8 cellular contexts compared by ENCODE assay signal in genomic region chr2:9336534-9337354, GRCh38.
DNase-seq lines count a peak whose midpoint lies in the region; ATAC-seq, FAIRE-seq and TF ChIP-seq lines count a peak whose summit lies in the region.

No MANE protein-coding gene starts in this region.

- ATAC-seq in body of pancreas (no peak), lung (ENCODE audit: insufficient read depth, low FRiP score) (no peak), GM21515 (IDR thresholded peaks at IDR 0.05; ENCODE audit: unreplicated experiment) (no peak), GM18868 (IDR thresholded peaks at IDR 0.05; ENCODE audit: unreplicated experiment) (no peak)

- H3K36me3 Mint-ChIP-seq in CD8-positive, alpha-beta memory T cell = no peaks in the 10 kb centered on the region

- H3K9me3 ChIP-seq in body of pancreas (no peaks in the 10 kb centered on the region), lung (ENCODE audit: control insufficient read depth in 2 of 2, insufficient read depth in 1 of 2, low read length in 1 of 2) (no peaks in the 10 kb centered on the region)
- H3K9me3 ChIP-seq in CD8-positive, alpha-beta memory T cell (ENCODE audit: low read length) = no peaks in the 10 kb centered on the region

- peaks cover 14% of the 10 kb centered on the region for H3K4me1 ChIP-seq in body of pancreas
- peaks cover 0 to 3% of the 10 kb centered on the region in 2 donors for H3K4me1 ChIP-seq in lung (ENCODE audit: control insufficient read depth in 2 of 2, insufficient read depth in 2 of 2, low read length in 2 of 2)
- H3K4me1 ChIP-seq in CD8-positive, alpha-beta memory T cell (ENCODE audit: insufficient read depth, low read length) = no peaks in the 10 kb centered on the region

- H3K9me3 Mint-ChIP-seq in CD8-positive, alpha-beta memory T cell = no peaks in the 10 kb centered on the region

- H3K4me1 Mint-ChIP-seq in CD8-positive, alpha-beta memory T cell = no peaks in the 10 kb centered on the region

- H3K27me3 ChIP-seq in body of pancreas (no peaks in the 10 kb centered on the region), lung (ENCODE audit: control insufficient read depth, insufficient read depth) (no peaks in the 10 kb centered on the region)
- H3K27me3 ChIP-seq in CD8-positive, alpha-beta memory T cell (ENCODE audit: insufficient read depth, low read length, poor library complexity, severe bottlenecking) = no peaks in the 10 kb centered on the region

- H3K36me3 ChIP-seq in body of pancreas (replicated peaks in 1 of 2; ENCODE audit: insufficient read depth in 1 of 2, low read depth in 2 of 2) (no peaks in the 10 kb centered on the region), lung (ENCODE audit: control insufficient read depth in 2 of 2, insufficient read depth in 2 of 2, low read length in 2 of 2) (peaks cover 0 to 4% of the 10 kb centered on the region in 2 donors)
- H3K36me3 ChIP-seq in CD8-positive, alpha-beta memory T cell (ENCODE audit: insufficient read depth, low read length) = no peaks in the 10 kb centered on the region

- no peak overlapping the region for H3K4me3 Mint-ChIP-seq in CD8-positive, alpha-beta memory T cell

- 65 to 72% methylated on average over 14 of the region's 14 CpGs for WGBS in body of pancreas, 2 donors
- WGBS in lung, 2 donors = 81 to 85% methylated on average over 14 of the region's 14 CpGs

- no peak for TF ChIP-seq POLR2A in body of pancreas (IDR thresholded peaks at IDR 0.05)

- H3K27me3 Mint-ChIP-seq in CD8-positive, alpha-beta memory T cell = peaks cover 3 to 10% of the 10 kb centered on the region in 2 donors

- no peak for TF ChIP-seq CTCF in body of pancreas (IDR thresholded peaks at IDR 0.05)
- TF ChIP-seq CTCF in lung (IDR thresholded peaks at IDR 0.05; ENCODE audit: control extremely low read depth, extremely low read depth) = no peak

- H3K27ac ChIP-seq in body of pancreas (peak overlapping the region in 1 of 4 donors; percentile 2), lung (ENCODE audit: low read depth in 1 of 2, low read length in 1 of 2) (no peak overlapping the region)
- no peak overlapping the region for H3K27ac ChIP-seq in CD8-positive, alpha-beta memory T cell (ENCODE audit: low read depth, low read length)

- DNase-seq in DMS53 treated with DMSO at 0.1 percent for 48 hours (lab: John Stamatoyannopoulos, UW; ENCODE audit: unreplicated experiment) (peak; percentile 75), NCI-H2107 (lab: John Stamatoyannopoulos, UW) (peak; percentile 77), body of pancreas (peak; percentile 48 to 68 (median 64)), lung (ENCODE audit: low spot score) (peak; percentile 65), RCC 7860 (ENCODE audit: low spot score) (no peak)
- DNase-seq in CD8-positive, alpha-beta memory T cell = no peak

- POLR2A ChIA-PET in CD8-positive, alpha-beta memory T cell (lab: Charles Lee) = no interaction called here

- CTCF ChIA-PET in CD8-positive, alpha-beta memory T cell (lab: Charles Lee) = no interaction called here

- no peak for FAIRE-seq in RCC 7860 (lab: Jason Lieb, UNC)

- no peak overlapping the region for H3K27ac Mint-ChIP-seq in CD8-positive, alpha-beta memory T cell

- intact Hi-C loops in body of pancreas (cut with DNase I) = no loop called here

- H3K4me3 ChIP-seq in body of pancreas = no peak overlapping the region
- H3K4me3 ChIP-seq in lung = no peak overlapping the region
- H3K4me3 ChIP-seq in CD8-positive, alpha-beta memory T cell (ENCODE audit: low read length) = no peak overlapping the region

Comparison
In these comparisons a context has a peak if more than half of its experiments do, and no peak if none do; other contexts are left out.
1. DNase-seq: peak in DMS53 treated with DMSO at 0.1 percent for 48 hours (single experiment), NCI-H2107 (single experiment), body of pancreas (4 of 4) and lung (single experiment); none in CD8-positive, alpha-beta memory T cell (0 of 5) and RCC 7860 (single experiment).